14 cellular contexts compared by ENCODE assay signal in genomic region chr4:104395219-104395618, GRCh38.
DNase-seq lines count a peak whose midpoint lies in the region; TF ChIP-seq lines count a peak whose summit lies in the region.
"Had no signal": no experiment of that assay in that cellular context is flagged by ENCODE, and none has a peak within 500 bp of the region (broad histone marks: within the 10 kb centered on the region; RNA-seq: fewer than 3 reads in every experiment).

No MANE protein-coding gene starts in this region.

- intact Hi-C loops in CD14-positive monocyte (cut with micrococcal nuclease) = no loop called here

- TF ChIP-seq CTCF in SK-N-SH (IDR thresholded peaks at IDR 0.05) (no peak), CD14-positive monocyte (IDR thresholded peaks at IDR 0.05) (no peak)

- WGBS in SK-N-SH (ENCODE audit: low lambda C conversion rate) = 7% methylated on average over 4 of the region's 4 CpGs

- H3K36me3 ChIP-seq in SJCRH30 (no peaks in the 10 kb centered on the region), SK-N-SH (replicated peaks in 1 of 2; ENCODE audit: control insufficient read depth in 1 of 2, insufficient read depth in 2 of 2, low read length in 1 of 2) (no peaks in the 10 kb centered on the region)
- H3K36me3 ChIP-seq: brain microvascular endothelial cell, stomach had no signal

- no peaks in the 10 kb centered on the region for H3K27me3 Mint-ChIP-seq in CD14-positive monocyte (ENCODE audit: low read depth in 3 of 3)

- H3K4me3 Mint-ChIP-seq in CD14-positive monocyte = no peak overlapping the region
- H3K4me3 Mint-ChIP-seq: activated T-helper 1 cell treated with anti-CD3 and anti-CD28 coated beads, Interleukin-12 subunit alpha, Interleukin-12 subunit beta, Interleukin-2, Interleukin-4 antibody, amounts not matched to agents 30 ng/mL and 10 ng/mL and 1 ng/mL, durations not matched to agents 14 hours and 24 hours and 36 hours; mesothelial cell of epicardium had no signal

- no peaks in the 10 kb centered on the region for H3K79me2 ChIP-seq in SK-N-SH (ENCODE audit: insufficient read depth)

- H2AFZ ChIP-seq in SK-N-SH (ENCODE audit: low read depth) = no peak overlapping the region; the same call in 1 of the 2 replicates

- no peak overlapping the region for H3K27ac Mint-ChIP-seq in CD14-positive monocyte
- H3K27ac Mint-ChIP-seq: activated T-helper 1 cell treated with anti-CD3 and anti-CD28 coated beads, Interleukin-12 subunit alpha, Interleukin-12 subunit beta, Interleukin-2, Interleukin-4 antibody, amounts not matched to agents 30 ng/mL and 10 ng/mL and 1 ng/mL, durations not matched to agents 14 hours and 24 hours and 36 hours; mesothelial cell of epicardium had no signal

- H4K20me1 ChIP-seq in SK-N-SH (ENCODE audit: insufficient read depth) = no peaks in the 10 kb centered on the region

- H3K4me1 Mint-ChIP-seq in CD14-positive monocyte = no peaks in the 10 kb centered on the region

- no peak for TF ChIP-seq RAD21 in SK-N-SH (IDR thresholded peaks at IDR 0.05; ENCODE audit: low read length)

- H3K9me3 Mint-ChIP-seq in CD14-positive monocyte = peaks cover 0 to 3% (median 2%) of the 10 kb centered on the region in 7 donors
- H3K9me3 Mint-ChIP-seq: mesothelial cell of epicardium had no signal

- peak; percentile 84 for DNase-seq in COR-L47 (lab: John Stamatoyannopoulos, UW)
- peak; percentile 72 for DNase-seq in NCI-H1105 (lab: John Stamatoyannopoulos, UW)
- DNase-seq in SJCRH30 = peak; percentile 76 to 85
- peak; percentile 29 for DNase-seq in medulla oblongata (ENCODE audit: extremely low spot score)
- no peak for DNase-seq in SK-N-SH
- no peak for DNase-seq in CD14-positive monocyte (ENCODE audit: low spot score)
- no peak for DNase-seq in activated CD4-positive, alpha-beta T cell treated with anti-CD3 and anti-CD28 coated beads, Interleukin-2, amount 50 U/mL, for 48 hours
- DNase-seq in dermis blood vessel endothelial cell = no peak
- DNase-seq: brain microvascular endothelial cell, Kasumi-1, stomach had no signal

- POLR2A ChIA-PET in SK-N-SH (lab: Yijun Ruan, JAX) = no interaction called here

- H3K4me2 ChIP-seq in SK-N-SH = no peak overlapping the region; the same call in 1 of the 2 replicates

- H3F3A ChIP-seq in SK-N-SH (replicated peaks; ENCODE audit: insufficient read depth) = no peaks in the 10 kb centered on the region

- H3K27ac ChIP-seq in SJCRH30 (no peak overlapping the region), SK-N-SH (ENCODE audit: low read depth in 2 of 2, low read length in 1 of 2) (peak overlapping the region in 1 of 2 experiments; percentile 47; a peak in 1 of 4 replicates)
- H3K27ac ChIP-seq: brain microvascular endothelial cell, C4-2B, stomach had no signal

- H3K4me1 ChIP-seq in SJCRH30 = peaks cover 22% of the 10 kb centered on the region
- peaks cover 4 to 5% of the 10 kb centered on the region in 2 experiments; a peak in 3 of 4 replicates for H3K4me1 ChIP-seq in SK-N-SH (ENCODE audit: control insufficient read depth in 1 of 2, insufficient read depth in 2 of 2, low read depth in 1 of 2, low read length in 1 of 2)

- no peaks in the 10 kb centered on the region for H3K36me3 Mint-ChIP-seq in CD14-positive monocyte
- H3K36me3 Mint-ChIP-seq: mesothelial cell of epicardium had no signal

- H3K9me3 ChIP-seq in SJCRH30 (replicated peaks) (no peaks in the 10 kb centered on the region), SK-N-SH (no peaks in the 10 kb centered on the region)
- H3K9me3 ChIP-seq: stomach had no signal

- no peak for TF ChIP-seq EP300 in SK-N-SH (IDR thresholded peaks at IDR 0.05; ENCODE audit: borderline replicate concordance in 1 of 2, low read depth in 1 of 2, low read length in 1 of 2)

- no peaks in the 10 kb centered on the region; the same call in 1 of the 2 replicates for H3K9me2 ChIP-seq in SK-N-SH

- CTCF ChIA-PET in SK-N-SH (lab: Yijun Ruan, JAX) = interaction anchor here (0.7 to 2.7 kb wide), 6 partner anchors 10 to 75 kb away, joined by 3 to 12 read pairs (median 6); no protein-coding TSS in a partner anchor

- peak overlapping the region; percentile 29 for H3K4me3 ChIP-seq in SJCRH30
- H3K4me3 ChIP-seq in SK-N-SH (ENCODE audit: low read depth in 2 of 2, low read length in 1 of 2) = no peak overlapping the region
- H3K4me3 ChIP-seq: stomach had no signal

- H3K9ac ChIP-seq in SK-N-SH = no peak overlapping the region

- H3K27me3 ChIP-seq in SJCRH30 = no peaks in the 10 kb centered on the region
- H3K27me3 ChIP-seq in SK-N-SH (ENCODE audit: insufficient read depth) = no peaks in the 10 kb centered on the region
- H3K27me3 ChIP-seq: brain microvascular endothelial cell, stomach had no signal

TF ChIP-seq in SK-N-SH, 30 proteins besides CTCF, POLR2A, EP300 and RAD21:
- no peak for TF ChIP-seq NRF1 (IDR thresholded peaks at IDR 0.05; ENCODE audit: low read depth, low read length)

Comparison
In these comparisons a context has a peak if more than half of its experiments do, and no peak if none do; other contexts are left out.
1. DNase-seq: peak in COR-L47 (single experiment), NCI-H1105 (single experiment), SJCRH30 (2 of 2) and medulla oblongata (single experiment); none in SK-N-SH (single experiment), CD14-positive monocyte (single experiment), activated CD4-positive, alpha-beta T cell treated with anti-CD3 and anti-CD28 coated beads, Interleukin-2, amount 50 U/mL, for 48 hours (0 of 2) and dermis blood vessel endothelial cell (single experiment).